ENCODE assay signal across 1 cellular context in genomic region chr10:30671011-30671616, GRCh38.
TF ChIP-seq lines count a peak whose summit lies in the region.

No MANE protein-coding gene starts in this region.

TF ChIP-seq in HepG2, 621 proteins besides CTCF, POLR2A, EP300 and RAD21 (continued from another document):
- TF ChIP-seq, protein P1, sequence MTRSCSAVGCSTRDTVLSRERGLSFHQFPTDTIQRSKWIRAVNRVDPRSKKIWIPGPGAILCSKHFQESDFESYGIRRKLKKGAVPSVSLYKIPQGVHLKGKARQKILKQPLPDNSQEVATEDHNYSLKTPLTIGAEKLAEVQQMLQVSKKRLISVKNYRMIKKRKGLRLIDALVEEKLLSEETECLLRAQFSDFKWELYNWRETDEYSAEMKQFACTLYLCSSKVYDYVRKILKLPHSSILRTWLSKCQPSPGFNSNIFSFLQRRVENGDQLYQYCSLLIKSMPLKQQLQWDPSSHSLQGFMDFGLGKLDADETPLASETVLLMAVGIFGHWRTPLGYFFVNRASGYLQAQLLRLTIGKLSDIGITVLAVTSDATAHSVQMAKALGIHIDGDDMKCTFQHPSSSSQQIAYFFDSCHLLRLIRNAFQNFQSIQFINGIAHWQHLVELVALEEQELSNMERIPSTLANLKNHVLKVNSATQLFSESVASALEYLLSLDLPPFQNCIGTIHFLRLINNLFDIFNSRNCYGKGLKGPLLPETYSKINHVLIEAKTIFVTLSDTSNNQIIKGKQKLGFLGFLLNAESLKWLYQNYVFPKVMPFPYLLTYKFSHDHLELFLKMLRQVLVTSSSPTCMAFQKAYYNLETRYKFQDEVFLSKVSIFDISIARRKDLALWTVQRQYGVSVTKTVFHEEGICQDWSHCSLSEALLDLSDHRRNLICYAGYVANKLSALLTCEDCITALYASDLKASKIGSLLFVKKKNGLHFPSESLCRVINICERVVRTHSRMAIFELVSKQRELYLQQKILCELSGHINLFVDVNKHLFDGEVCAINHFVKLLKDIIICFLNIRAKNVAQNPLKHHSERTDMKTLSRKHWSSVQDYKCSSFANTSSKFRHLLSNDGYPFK (CRISPR knock-in tag; IDR thresholded peaks at IDR 0.05; ENCODE audit: borderline replicate concordance), result no peak
- TF ChIP-seq HNF4A (CRISPR knock-in tag; IDR thresholded peaks at IDR 0.05) (no peak), ZC3H4 (CRISPR knock-in tag; IDR thresholded peaks at IDR 0.05; ENCODE audit: borderline replicate concordance) (no peak), TRIM22 (IDR thresholded peaks at IDR 0.05) (no peak), ZNF362 (CRISPR knock-in tag; IDR thresholded peaks at IDR 0.05; ENCODE audit: borderline replicate concordance) (peak; percentile 66; the same call in 1 of the 2 replicates), HMG20A (CRISPR knock-in tag; IDR thresholded peaks at IDR 0.05; ENCODE audit: borderline replicate concordance) (no peak), ZNF562 (CRISPR knock-in tag; IDR thresholded peaks at IDR 0.05; ENCODE audit: borderline replicate concordance) (no peak), ZNF331 (CRISPR knock-in tag; IDR thresholded peaks at IDR 0.05) (no peak)
- TF ChIP-seq, protein P2, sequence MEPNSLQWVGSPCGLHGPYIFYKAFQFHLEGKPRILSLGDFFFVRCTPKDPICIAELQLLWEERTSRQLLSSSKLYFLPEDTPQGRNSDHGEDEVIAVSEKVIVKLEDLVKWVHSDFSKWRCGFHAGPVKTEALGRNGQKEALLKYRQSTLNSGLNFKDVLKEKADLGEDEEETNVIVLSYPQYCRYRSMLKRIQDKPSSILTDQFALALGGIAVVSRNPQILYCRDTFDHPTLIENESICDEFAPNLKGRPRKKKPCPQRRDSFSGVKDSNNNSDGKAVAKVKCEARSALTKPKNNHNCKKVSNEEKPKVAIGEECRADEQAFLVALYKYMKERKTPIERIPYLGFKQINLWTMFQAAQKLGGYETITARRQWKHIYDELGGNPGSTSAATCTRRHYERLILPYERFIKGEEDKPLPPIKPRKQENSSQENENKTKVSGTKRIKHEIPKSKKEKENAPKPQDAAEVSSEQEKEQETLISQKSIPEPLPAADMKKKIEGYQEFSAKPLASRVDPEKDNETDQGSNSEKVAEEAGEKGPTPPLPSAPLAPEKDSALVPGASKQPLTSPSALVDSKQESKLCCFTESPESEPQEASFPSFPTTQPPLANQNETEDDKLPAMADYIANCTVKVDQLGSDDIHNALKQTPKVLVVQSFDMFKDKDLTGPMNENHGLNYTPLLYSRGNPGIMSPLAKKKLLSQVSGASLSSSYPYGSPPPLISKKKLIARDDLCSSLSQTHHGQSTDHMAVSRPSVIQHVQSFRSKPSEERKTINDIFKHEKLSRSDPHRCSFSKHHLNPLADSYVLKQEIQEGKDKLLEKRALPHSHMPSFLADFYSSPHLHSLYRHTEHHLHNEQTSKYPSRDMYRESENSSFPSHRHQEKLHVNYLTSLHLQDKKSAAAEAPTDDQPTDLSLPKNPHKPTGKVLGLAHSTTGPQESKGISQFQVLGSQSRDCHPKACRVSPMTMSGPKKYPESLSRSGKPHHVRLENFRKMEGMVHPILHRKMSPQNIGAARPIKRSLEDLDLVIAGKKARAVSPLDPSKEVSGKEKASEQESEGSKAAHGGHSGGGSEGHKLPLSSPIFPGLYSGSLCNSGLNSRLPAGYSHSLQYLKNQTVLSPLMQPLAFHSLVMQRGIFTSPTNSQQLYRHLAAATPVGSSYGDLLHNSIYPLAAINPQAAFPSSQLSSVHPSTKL (CRISPR knock-in tag; IDR thresholded peaks at IDR 0.05), result 0 out of 2 replicates have a peak, but pooled peaks have one; percentile 15
- TF ChIP-seq, protein P3, sequence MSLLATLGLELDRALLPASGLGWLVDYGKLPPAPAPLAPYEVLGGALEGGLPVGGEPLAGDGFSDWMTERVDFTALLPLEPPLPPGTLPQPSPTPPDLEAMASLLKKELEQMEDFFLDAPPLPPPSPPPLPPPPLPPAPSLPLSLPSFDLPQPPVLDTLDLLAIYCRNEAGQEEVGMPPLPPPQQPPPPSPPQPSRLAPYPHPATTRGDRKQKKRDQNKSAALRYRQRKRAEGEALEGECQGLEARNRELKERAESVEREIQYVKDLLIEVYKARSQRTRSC (CRISPR knock-in tag; IDR thresholded peaks at IDR 0.05; ENCODE audit: low read depth), result no peak
